11 cellular contexts compared by ENCODE assay signal in the genomic region with DNA sequence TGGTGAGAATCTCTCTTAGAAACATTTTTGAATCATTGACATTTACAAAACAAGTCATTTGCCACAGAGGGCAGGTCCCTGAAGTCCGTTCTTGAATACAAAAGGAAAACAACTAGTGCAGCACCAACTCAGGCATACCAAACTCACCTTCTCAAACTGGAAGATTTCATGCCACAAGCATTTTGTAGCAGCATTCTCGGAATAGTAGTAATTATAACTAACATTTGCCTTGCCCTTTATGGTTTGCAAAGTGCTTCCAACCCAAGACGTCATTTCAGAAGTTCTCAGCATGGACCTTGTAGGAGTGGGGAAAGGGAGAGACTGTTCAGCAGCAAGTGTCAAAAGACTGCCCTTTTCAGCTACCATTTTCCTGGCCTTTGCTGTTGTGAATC.
A peak's percentile ranks its signal among the peaks of the same experiment; 100 is the strongest.
DNase-seq lines count a peak whose midpoint lies in the region; TF ChIP-seq lines count a peak whose summit lies in the region.
"Had no signal": no experiment of that assay in that cellular context is flagged by ENCODE, and none has a peak within 500 bp of the region (broad histone marks: within the 10 kb centered on the region; RNA-seq: fewer than 3 reads in every experiment).

No MANE protein-coding gene starts in this region.

- H3K9me3 ChIP-seq in GM23248 (ENCODE audit: low read depth) (no peaks in the 10 kb centered on the region), stomach smooth muscle (ENCODE audit: control insufficient read depth in 2 of 2, low read length in 2 of 2) (no peaks in the 10 kb centered on the region)
- H3K9me3 ChIP-seq: spleen had no signal

- H3K4me1 ChIP-seq in GM23248 (ENCODE audit: insufficient read depth): peaks cover 26% of the 10 kb centered on the region
- H3K4me1 ChIP-seq in stomach smooth muscle (ENCODE audit: control insufficient read depth, insufficient read depth, low read length): peaks cover 3% of the 10 kb centered on the region
- H3K4me1 ChIP-seq: spleen had no signal

- WGBS in GM23248 (ENCODE audit: low coverage in 1 of 2, low lambda C conversion rate in 2 of 2, missing lambda C conversion rate in 2 of 2), 2 experiments: 2 to 3% methylated on average over 3 of the region's 3 CpGs

- H3K27me3 ChIP-seq in GM23248 (replicated peaks; ENCODE audit: insufficient read depth) (no peaks in the 10 kb centered on the region), stomach smooth muscle (ENCODE audit: control insufficient read depth in 1 of 2, insufficient read depth in 2 of 2, low read length in 2 of 2) (no peaks in the 10 kb centered on the region)

- no peaks in the 10 kb centered on the region for H3K79me2 ChIP-seq in GM23248 (ENCODE audit: insufficient read depth)

- no peak for TF ChIP-seq CTCF in GM10266 (IDR thresholded peaks at IDR 0.05; ENCODE audit: control insufficient read depth, insufficient read depth, low read depth, missing control alignments)

- peak; percentile 63 for DNase-seq in GM23248
- peak; percentile 91 for DNase-seq in astrocyte of the hippocampus (ENCODE audit: low read depth, low spot score)
- DNase-seq in kidney tubule cell (ENCODE audit: low spot score): peak; percentile 50
- no peak for DNase-seq in posterior vena cava (ENCODE audit: low spot score)
- DNase-seq in GM10266 (ENCODE audit: extremely low spot score): no peak
- DNase-seq in SKM-1 (lab: John Stamatoyannopoulos, UW; ENCODE audit: unreplicated experiment): no peak
- DNase-seq in activated T-cell treated with anti-CD3 and anti-CD28 coated beads for 4 hours: no peak
- DNase-seq: NK-92 treated with Interleukin-12 subunit alpha and Interleukin-12 subunit beta, amount 100 ng/mL, for 24 hours; spleen; stimulated activated naive CD4-positive, alpha-beta T cell treated with Interleukin-2 at 50 U/mL for 16 hours had no signal

- H4K20me1 ChIP-seq in GM23248 (ENCODE audit: insufficient read depth): no peaks in the 10 kb centered on the region

- H2AFZ ChIP-seq in GM23248: peak overlapping the region; percentile 55

- H3K36me3 ChIP-seq in GM23248 (ENCODE audit: low read depth): no peaks in the 10 kb centered on the region
- H3K36me3 ChIP-seq in stomach smooth muscle (ENCODE audit: control insufficient read depth in 2 of 2, insufficient read depth in 2 of 2, low read length in 2 of 2): no peaks in the 10 kb centered on the region
- H3K36me3 ChIP-seq: spleen had no signal

- peak overlapping the region; percentile 79 for H3K4me2 ChIP-seq in GM23248 (ENCODE audit: unreplicated experiment)

- in situ Hi-C loops in GM23248 (cut with MboI): no loop called here

- peak overlapping the region; percentile 79 for H3K27ac ChIP-seq in GM23248
- H3K27ac ChIP-seq in stomach smooth muscle (ENCODE audit: low read length): peak overlapping the region; percentile 81
- H3K27ac ChIP-seq: spleen had no signal

- no peaks in the 10 kb centered on the region for H3K9me2 ChIP-seq in GM23248 (ENCODE audit: insufficient read depth)

- peak overlapping the region; percentile 53 for H3K9ac ChIP-seq in GM23248
- H3K9ac ChIP-seq in stomach smooth muscle (ENCODE audit: low read length in 2 of 2): peak overlapping the region; percentile 6 to 7

- peak overlapping the region; percentile 56 for H3K4me3 ChIP-seq in GM23248
- H3K4me3 ChIP-seq in stomach smooth muscle (ENCODE audit: low read length in 2 of 2): peak overlapping the region; percentile 4 to 28
- H3K4me3 ChIP-seq: spleen had no signal

- peaks cover 26% of the 10 kb centered on the region for H3F3A ChIP-seq in GM23248 (ENCODE audit: insufficient read depth)

- intact Hi-C loops in posterior vena cava (cut with DNase I): no loop called here

Comparison
In these comparisons a context has a peak if more than half of its experiments do, and no peak if none do; other contexts are left out.
1. DNase-seq: peak in GM23248 (single experiment), astrocyte of the hippocampus (single experiment) and kidney tubule cell (single experiment); none in posterior vena cava (single experiment), GM10266 (single experiment), SKM-1 (single experiment) and activated T-cell treated with anti-CD3 and anti-CD28 coated beads for 4 hours (single experiment).